ENCODE assay signal across 21 cellular contexts in genomic region chr4:8365353-8365752, GRCh38.
DNase-seq lines count a peak whose midpoint lies in the region; ATAC-seq and TF ChIP-seq lines count a peak whose summit lies in the region.
"Had no signal": no experiment of that assay in that cellular context is flagged by ENCODE, and none has a peak within 500 bp of the region (broad histone marks: within the 10 kb centered on the region; RNA-seq: fewer than 3 reads in every experiment).

No MANE protein-coding gene starts in this region.

- H3K4me1 ChIP-seq in lower lobe of right lung (no peaks in the 10 kb centered on the region), spleen (no peaks in the 10 kb centered on the region)

- no peaks in the 10 kb centered on the region for H3K4me1 Mint-ChIP-seq in CD14-positive monocyte
- no peaks in the 10 kb centered on the region for H3K4me1 Mint-ChIP-seq in activated T-cell treated with anti-CD3 and anti-CD28 coated beads, Interleukin-2, amount 50 U/mL, for 72 hours (ENCODE audit: low read depth)
- H3K4me1 Mint-ChIP-seq: B cell; CD8-positive, alpha-beta memory T cell had no signal

- peaks cover 0 to 10% (median 6%) of the 10 kb centered on the region in 7 donors for H3K9me3 Mint-ChIP-seq in CD14-positive monocyte
- peaks cover 2 to 3% of the 10 kb centered on the region in 2 donors for H3K9me3 Mint-ChIP-seq in activated T-cell treated with anti-CD3 and anti-CD28 coated beads, Interleukin-2, amount 50 U/mL, for 72 hours
- H3K9me3 Mint-ChIP-seq: CD8-positive, alpha-beta memory T cell had no signal

- in situ Hi-C loops in GM13977 (cut with MboI; ENCODE audit: low pct_unique_long_range_greater_than_20kb, low sequenced_read_pairs, unreplicated experiment): no loop called here

- TF ChIP-seq CTCF in CD14-positive monocyte (IDR thresholded peaks at IDR 0.05) (no peak), lower lobe of right lung (IDR thresholded peaks at IDR 0.05) (no peak), spleen (IDR thresholded peaks at IDR 0.05 in 8 of 11, conservative IDR thresholded peaks at IDR 0.05 in 3 of 11) (no peak), GM13977 (IDR thresholded peaks at IDR 0.05; ENCODE audit: extremely low read depth, insufficient read depth, missing control alignments) (no peak)

- TF ChIP-seq POLR2A in spleen (IDR thresholded peaks at IDR 0.05): no peak

- WGBS in spleen, 5 donors: 82 to 93% (median 89%) methylated on average over 9 to 13 of the region's 13 CpGs

- H3K27me3 Mint-ChIP-seq in CD14-positive monocyte (ENCODE audit: low read depth in 3 of 3): no peaks in the 10 kb centered on the region
- no peaks in the 10 kb centered on the region for H3K27me3 Mint-ChIP-seq in activated T-cell treated with anti-CD3 and anti-CD28 coated beads, Interleukin-2, amount 50 U/mL, for 72 hours (ENCODE audit: low read depth)
- H3K27me3 Mint-ChIP-seq: B cell; CD4-positive, CD25-positive, alpha-beta regulatory T cell had no signal

- H3K9me3 ChIP-seq in lower lobe of right lung: no peaks in the 10 kb centered on the region
- peaks cover 0 to 23% (median 17%) of the 10 kb centered on the region in 8 donors for H3K9me3 ChIP-seq in spleen

- H3K27ac Mint-ChIP-seq in CD14-positive monocyte: peak overlapping the region in 1 of 7 donors; percentile 41
- no peak overlapping the region for H3K27ac Mint-ChIP-seq in activated T-cell treated with anti-CD3 and anti-CD28 coated beads, Interleukin-2, amount 50 U/mL, for 72 hours
- H3K27ac Mint-ChIP-seq: B cell; CD4-positive, CD25-positive, alpha-beta regulatory T cell; CD8-positive, alpha-beta memory T cell; GM23338 had no signal

- H3K4me3 ChIP-seq in lower lobe of right lung (no peak overlapping the region), spleen (no peak overlapping the region)
- H3K4me3 ChIP-seq: BLaER1 treated with 17β-estradiol and CSF1 and Interleukin-3, amounts not matched to agents 10 nM and 100 nM; GM12878; GM23338 had no signal

- no peak overlapping the region for H3K4me3 Mint-ChIP-seq in CD14-positive monocyte
- no peak overlapping the region for H3K4me3 Mint-ChIP-seq in activated T-cell treated with anti-CD3 and anti-CD28 coated beads, Interleukin-2, amount 50 U/mL, for 72 hours
- H3K4me3 Mint-ChIP-seq: B cell; CD4-positive, CD25-positive, alpha-beta regulatory T cell; CD8-positive, alpha-beta memory T cell; GM23338 had no signal

- H3K27me3 ChIP-seq in lower lobe of right lung (ENCODE audit: low read depth) (no peaks in the 10 kb centered on the region), spleen (replicated peaks in 1 of 7) (no peaks in the 10 kb centered on the region)
- H3K27me3 ChIP-seq: BLaER1 treated with 17β-estradiol and CSF1 and Interleukin-3, amounts not matched to agents 10 nM and 100 nM had no signal

- peaks cover 18 to 22% of the 10 kb centered on the region in 2 donors for H3K36me3 Mint-ChIP-seq in CD14-positive monocyte
- H3K36me3 Mint-ChIP-seq in activated T-cell treated with anti-CD3 and anti-CD28 coated beads, Interleukin-2, amount 50 U/mL, for 72 hours (ENCODE audit: insufficient read depth in 2 of 2): peaks cover 6 to 9% of the 10 kb centered on the region in 2 donors

- ATAC-seq in left cardiac atrium (no peak), lower lobe of right lung (no peak)
- ATAC-seq in activated T-cell treated with anti-CD3 and anti-CD28 coated beads, Interleukin-2, amount 50 U/mL, for 72 hours (replicated peaks in 1 of 2): no peak
- ATAC-seq: GM12878, GM23338 had no signal

- H3K27ac ChIP-seq in lower lobe of right lung (no peak overlapping the region), spleen (no peak overlapping the region)
- H3K27ac ChIP-seq: BLaER1 treated with 17β-estradiol and CSF1 and Interleukin-3, amounts not matched to agents 10 nM and 100 nM had no signal

- intact Hi-C loops in cardiac septum (cut with DNase I): no loop called here
- intact Hi-C loops in left cardiac atrium (cut with DNase I): no loop called here
- intact Hi-C loops in CD14-positive monocyte (cut with micrococcal nuclease): no loop called here
- intact Hi-C loops in lower lobe of right lung (cut with DNase I): no loop called here
- intact Hi-C loops in spleen (cut with DNase I; ENCODE audit: low total_unique reads): no loop called here

- DNase-seq in cardiac septum (ENCODE audit: low spot score) (peak; percentile 43), left cardiac atrium (no peak), CD14-positive monocyte (ENCODE audit: low spot score) (peak; percentile 7), lower lobe of right lung (peak; percentile 34), spleen (peak; percentile 64), NCI-H187 (lab: John Stamatoyannopoulos, UW) (no peak), GM13977 (ENCODE audit: low spot score) (no peak)
- no peak for DNase-seq in activated T-cell treated with anti-CD3 and anti-CD28 coated beads, Interleukin-2, amount 50 U/mL, for 72 hours
- DNase-seq: 8988T; CD4-positive, CD25-positive, alpha-beta regulatory T cell; CD8-positive, alpha-beta memory T cell; COR-L47; DMS 273 treated with DMSO at 0.1 percent for 48 hours; DMS53; DND-41; EL; HCEC 1CT had no signal

- H3K36me3 ChIP-seq in lower lobe of right lung (peaks cover 12% of the 10 kb centered on the region), spleen (peaks cover 0 to 32% (median 5%) of the 10 kb centered on the region in 6 donors)

Comparison
In these comparisons a context has a peak if more than half of its experiments do, and no peak if none do; other contexts are left out.
1. DNase-seq: peak in cardiac septum (single experiment), CD14-positive monocyte (single experiment), lower lobe of right lung (single experiment) and spleen (single experiment); none in left cardiac atrium (single experiment), NCI-H187 (0 of 2), GM13977 (single experiment) and activated T-cell treated with anti-CD3 and anti-CD28 coated beads, Interleukin-2, amount 50 U/mL, for 72 hours (0 of 2).